17 cellular contexts compared by ENCODE assay signal in the genomic region with DNA sequence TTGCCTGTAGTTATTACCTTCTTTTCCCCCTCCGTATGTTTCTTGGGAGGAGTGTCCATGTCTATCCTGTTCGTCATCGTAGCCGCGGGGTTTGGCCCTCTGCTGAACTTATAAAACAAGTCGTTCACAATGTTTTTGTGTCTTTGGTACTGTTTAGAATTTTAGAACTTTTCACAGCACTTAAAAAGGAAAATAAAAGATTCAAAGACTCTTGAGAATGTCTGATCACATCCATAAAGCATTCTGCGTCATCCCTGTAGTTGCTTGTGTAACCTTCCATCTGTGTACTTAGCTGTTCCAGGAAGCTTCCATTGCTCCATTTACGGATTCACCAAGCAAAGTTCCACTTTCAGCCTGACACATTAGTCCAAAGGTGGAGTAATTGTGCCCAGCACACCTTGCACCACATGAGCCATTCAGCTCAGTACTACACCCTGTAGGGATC.
"Had no signal": no experiment of that assay in that cellular context is flagged by ENCODE, and none has a peak within 500 bp of the region (broad histone marks: within the 10 kb centered on the region; RNA-seq: fewer than 3 reads in every experiment).

No MANE protein-coding gene starts in this region.

- H3K9me3 Mint-ChIP-seq: activated T-helper 1 cell treated with anti-CD3 and anti-CD28 coated beads, Interleukin-12 subunit alpha, Interleukin-12 subunit beta, Interleukin-2, Interleukin-4 antibody, amounts not matched to agents 30 ng/mL and 10 ng/mL and 1 ng/mL, durations not matched to agents 14 hours and 24 hours and 36 hours; natural killer cell treated with Interleukin-12 subunit alpha and Interleukin-12 subunit beta and Interleukin-15 and Interleukin-18, amount 100 ng/mL, for 72 hours; stimulated activated naive B cell treated with anti-CD40 and anti-IgM and Interleukin-4, amounts not matched to agents 10 μg/mL and 1 μg/mL and 100 μg/mL, for 72 hours had no signal

- H3K4me1 ChIP-seq: gastroesophageal sphincter, heart right ventricle, lower lobe of right lung, uterus had no signal

- H3K4me1 Mint-ChIP-seq: stimulated activated naive B cell treated with anti-CD40 and anti-IgM and Interleukin-4, amounts not matched to agents 10 μg/mL and 1 μg/mL and 100 μg/mL, for 72 hours had no signal

- H3K27me3 ChIP-seq: gastroesophageal sphincter, heart right ventricle, uterus had no signal

- DNase-seq: activated CD4-positive, alpha-beta T cell treated with anti-CD3 and anti-CD28 coated beads for 1 hour; activated CD4-positive, alpha-beta T cell treated with anti-CD3 and anti-CD28 coated beads, Interleukin-2, amount 50 U/mL, for 4 hours; amygdala; caudate nucleus; heart right ventricle; left colon; lower lobe of right lung; nucleus accumbens; posterior cingulate gyrus; stimulated activated naive B cell treated with anti-CD40 and anti-IgM and Interleukin-4, amounts not matched to agents 10 μg/mL and 1 μg/mL and 100 μg/mL, for 72 hours; uterus had no signal

- H3K27ac Mint-ChIP-seq: activated naive CD8-positive, alpha-beta T cell; activated T-helper 1 cell treated with anti-CD3 and anti-CD28 coated beads, Interleukin-12 subunit alpha, Interleukin-12 subunit beta, Interleukin-2, Interleukin-4 antibody, amounts not matched to agents 30 ng/mL and 10 ng/mL and 1 ng/mL, durations not matched to agents 14 hours and 24 hours and 36 hours; natural killer cell treated with Interleukin-12 subunit alpha and Interleukin-12 subunit beta and Interleukin-15 and Interleukin-18, amount 100 ng/mL, for 72 hours; stimulated activated naive B cell treated with anti-CD40 and anti-IgM and Interleukin-4, amounts not matched to agents 10 μg/mL and 1 μg/mL and 100 μg/mL, for 72 hours; T-helper 1 cell treated with Interleukin-12 subunit alpha and Interleukin-12 subunit beta and Interleukin-4 antibody, amounts not matched to agents 30 μg/mL and 1 μg/mL, for 36 hours had no signal

- H3K36me3 ChIP-seq: gastroesophageal sphincter, heart right ventricle, lower lobe of right lung, uterus, WERI-Rb-1 had no signal

- H3K36me3 Mint-ChIP-seq: activated naive CD8-positive, alpha-beta T cell; natural killer cell treated with Interleukin-12 subunit alpha and Interleukin-12 subunit beta and Interleukin-15 and Interleukin-18, amount 100 ng/mL, for 72 hours; stimulated activated naive B cell treated with anti-CD40 and anti-IgM and Interleukin-4, amounts not matched to agents 10 μg/mL and 1 μg/mL and 100 μg/mL, for 72 hours had no signal

- H3K4me3 Mint-ChIP-seq: activated naive CD8-positive, alpha-beta T cell; activated T-helper 1 cell treated with anti-CD3 and anti-CD28 coated beads, Interleukin-12 subunit alpha, Interleukin-12 subunit beta, Interleukin-2, Interleukin-4 antibody, amounts not matched to agents 30 ng/mL and 10 ng/mL and 1 ng/mL, durations not matched to agents 14 hours and 24 hours and 36 hours; natural killer cell treated with Interleukin-12 subunit alpha and Interleukin-12 subunit beta and Interleukin-15 and Interleukin-18, amount 100 ng/mL, for 72 hours; stimulated activated naive B cell treated with anti-CD40 and anti-IgM and Interleukin-4, amounts not matched to agents 10 μg/mL and 1 μg/mL and 100 μg/mL, for 72 hours; T-helper 1 cell treated with Interleukin-12 subunit alpha and Interleukin-12 subunit beta and Interleukin-4 antibody, amounts not matched to agents 30 μg/mL and 1 μg/mL, for 36 hours had no signal

- ATAC-seq: gastroesophageal sphincter; heart right ventricle; left colon; lower lobe of right lung; natural killer cell treated with Interleukin-12 subunit alpha and Interleukin-12 subunit beta and Interleukin-15 and Interleukin-18, amount 100 ng/mL, for 72 hours; stimulated activated naive B cell treated with anti-CD40 and anti-IgM and Interleukin-4, amounts not matched to agents 10 μg/mL and 1 μg/mL and 100 μg/mL, for 72 hours had no signal

- H3K27me3 Mint-ChIP-seq: stimulated activated naive B cell treated with anti-CD40 and anti-IgM and Interleukin-4, amounts not matched to agents 10 μg/mL and 1 μg/mL and 100 μg/mL, for 72 hours had no signal

- H3K9me3 ChIP-seq: gastroesophageal sphincter, heart right ventricle, lower lobe of right lung, uterus had no signal

- H3K27ac ChIP-seq: gastroesophageal sphincter, heart right ventricle, lower lobe of right lung, uterus, WERI-Rb-1 had no signal

- H3K4me3 ChIP-seq: gastroesophageal sphincter, heart right ventricle, lower lobe of right lung, uterus had no signal
